Comparison of ENCODE assay signal across 25 cellular contexts in genomic region chr12:56434828-56435227, GRCh38. TPM values are rescaled to one million over a fixed set of nuclear protein-coding genes. Genes with fewer than 3 reads are reported as not detected.
DNase-seq lines count a peak whose midpoint lies in the region; ATAC-seq and TF ChIP-seq lines count a peak whose summit lies in the region.
"Had no signal": no experiment of that assay in that cellular context is flagged by ENCODE, and none has a peak within 500 bp of the region (broad histone marks: within the 10 kb centered on the region; RNA-seq: fewer than 3 reads in every experiment).

No MANE protein-coding gene starts in this region.

- H2BK15ac ChIP-seq in H9 (ENCODE audit: low read depth, low read length): no peak overlapping the region

- H3K9me3 ChIP-seq in H9 (ENCODE audit: control insufficient read depth, low read depth, low read length) (no peaks in the 10 kb centered on the region), ascending aorta (no peaks in the 10 kb centered on the region)
- H3K9me3 ChIP-seq: BLaER1 treated with 17β-estradiol and CSF1 and Interleukin-3, amounts not matched to agents 10 nM and 100 nM; HAP-1 had no signal

- H4K20me1 ChIP-seq in H9 (ENCODE audit: control insufficient read depth, insufficient read depth, insufficient read length): no peaks in the 10 kb centered on the region

- H3K4me3 ChIP-seq in ascending aorta: no peak overlapping the region
- H3K4me3 ChIP-seq: BLaER1 treated with 17β-estradiol and CSF1 and Interleukin-3, amounts not matched to agents 10 nM and 100 nM; GM12878; HAP-1 had no signal

- intact Hi-C loops in activated CD8-positive, alpha-beta T cell treated with anti-CD3 and anti-CD28 coated beads for 36 hours (cut with micrococcal nuclease): no loop called here
- intact Hi-C loops in ascending aorta (cut with DNase I): no loop called here

- no peak overlapping the region for H4K5ac ChIP-seq in H9 (ENCODE audit: insufficient read length, low read depth, low read length)

- no peak overlapping the region for H4K8ac ChIP-seq in H9 (replicated peaks; ENCODE audit: insufficient read length, low read depth, low read length)

- H3K27ac ChIP-seq in H9 (ENCODE audit: insufficient read length, low read depth, low read length): no peak overlapping the region
- no peak overlapping the region for H3K27ac ChIP-seq in ascending aorta
- H3K27ac ChIP-seq: BLaER1 treated with 17β-estradiol and CSF1 and Interleukin-3, amounts not matched to agents 10 nM and 100 nM; HL-60 had no signal

- H4K91ac ChIP-seq in H9 (ENCODE audit: insufficient read length, low read depth, low read length): no peak overlapping the region

- no peaks in the 10 kb centered on the region for H3K36me3 ChIP-seq in ascending aorta

- no peaks in the 10 kb centered on the region for H3K9me3 Mint-ChIP-seq in activated CD8-positive, alpha-beta T cell treated with anti-CD3 and anti-CD28 coated beads, Interleukin-2, amount 10 ng/mL, durations not matched to agents 7 days and 5 days (ENCODE audit: insufficient read depth)
- H3K9me3 Mint-ChIP-seq in activated CD8-positive, alpha-beta T cell treated with anti-CD3 and anti-CD28 coated beads for 36 hours: no peaks in the 10 kb centered on the region
- no peaks in the 10 kb centered on the region for H3K9me3 Mint-ChIP-seq in H9
- no peaks in the 10 kb centered on the region for H3K9me3 Mint-ChIP-seq in neural crest cell
- no peaks in the 10 kb centered on the region for H3K9me3 Mint-ChIP-seq in activated T-cell treated with anti-CD3 and anti-CD28 coated beads, Interleukin-2, amount 50 U/mL, for 72 hours
- H3K9me3 Mint-ChIP-seq: CD8-positive, alpha-beta T cell; HFFc6; IgD-negative memory B cell had no signal

- H3K27ac Mint-ChIP-seq in activated CD8-positive, alpha-beta T cell treated with anti-CD3 and anti-CD28 coated beads, Interleukin-2, amount 10 ng/mL, durations not matched to agents 7 days and 5 days: peak overlapping the region; percentile 9
- H3K27ac Mint-ChIP-seq in activated CD8-positive, alpha-beta T cell treated with anti-CD3 and anti-CD28 coated beads for 36 hours: no peak overlapping the region
- peak overlapping the region in 2 of 3 experiments; percentile 72 to 73; a peak in 3 of 7 replicates for H3K27ac Mint-ChIP-seq in H9
- peak overlapping the region; percentile 47 for H3K27ac Mint-ChIP-seq in neural crest cell (ENCODE audit: unreplicated experiment)
- H3K27ac Mint-ChIP-seq in activated T-cell treated with anti-CD3 and anti-CD28 coated beads, Interleukin-2, amount 50 U/mL, for 72 hours: no peak overlapping the region
- H3K27ac Mint-ChIP-seq: B cell; CD8-positive, alpha-beta T cell; HFFc6; IgD-negative memory B cell had no signal

- H3K14ac ChIP-seq in H9 (ENCODE audit: insufficient read depth, low read length): no peak overlapping the region

- H3K4me2 ChIP-seq in H9 (ENCODE audit: insufficient read depth, insufficient read length, low read length): no peak overlapping the region
- H3K4me2 ChIP-seq: BLaER1 treated with 17β-estradiol and CSF1 and Interleukin-3, amounts not matched to agents 10 nM and 100 nM had no signal

- H2AK5ac ChIP-seq in H9 (ENCODE audit: insufficient read length, low read length): no peak overlapping the region

- no peaks in the 10 kb centered on the region for H3K27me3 Mint-ChIP-seq in activated CD8-positive, alpha-beta T cell treated with anti-CD3 and anti-CD28 coated beads, Interleukin-2, amount 10 ng/mL, durations not matched to agents 7 days and 5 days (ENCODE audit: low read depth)
- H3K27me3 Mint-ChIP-seq in activated CD8-positive, alpha-beta T cell treated with anti-CD3 and anti-CD28 coated beads for 36 hours: no peaks in the 10 kb centered on the region
- H3K27me3 Mint-ChIP-seq in H9 (ENCODE audit: low read depth): no peaks in the 10 kb centered on the region
- no peaks in the 10 kb centered on the region for H3K27me3 Mint-ChIP-seq in neural crest cell (ENCODE audit: low read depth)
- no peaks in the 10 kb centered on the region for H3K27me3 Mint-ChIP-seq in activated T-cell treated with anti-CD3 and anti-CD28 coated beads, Interleukin-2, amount 50 U/mL, for 72 hours (ENCODE audit: low read depth)
- H3K27me3 Mint-ChIP-seq: B cell, IgD-negative memory B cell had no signal

- POLR2A ChIA-PET in activated CD8-positive, alpha-beta T cell treated with anti-CD3 and anti-CD28 coated beads, Interleukin-2, amount 10 ng/mL, durations not matched to agents 7 days and 5 days (lab: Charles Lee): no interaction called here
- POLR2A ChIA-PET in activated CD8-positive, alpha-beta T cell treated with anti-CD3 and anti-CD28 coated beads for 36 hours (lab: Charles Lee): no interaction called here

- no peak overlapping the region for H3K4ac ChIP-seq in H9 (ENCODE audit: low read depth, low read length)

- no peak overlapping the region for H3K9ac ChIP-seq in H9 (ENCODE audit: extremely low read depth, insufficient read length, low read length)
- H3K9ac ChIP-seq: BLaER1 treated with 17β-estradiol and CSF1 and Interleukin-3, amounts not matched to agents 10 nM and 100 nM had no signal

- H3T11ph ChIP-seq in H9 (ENCODE audit: low read length): no peak overlapping the region

- no peak overlapping the region for H2AFZ ChIP-seq in H9 (ENCODE audit: low read length)

- peaks cover 29% of the 10 kb centered on the region for H3K36me3 Mint-ChIP-seq in activated CD8-positive, alpha-beta T cell treated with anti-CD3 and anti-CD28 coated beads, Interleukin-2, amount 10 ng/mL, durations not matched to agents 7 days and 5 days (ENCODE audit: low read depth)
- H3K36me3 Mint-ChIP-seq in activated CD8-positive, alpha-beta T cell treated with anti-CD3 and anti-CD28 coated beads for 36 hours (ENCODE audit: low read depth): peaks cover 19% of the 10 kb centered on the region
- H3K36me3 Mint-ChIP-seq in H9 (ENCODE audit: insufficient read depth in 1 of 3, low read depth in 3 of 3): peaks cover 23 to 45% (median 41%) of the 10 kb centered on the region in 3 experiments; a peak in 6 of 7 replicates
- peaks cover 5% of the 10 kb centered on the region for H3K36me3 Mint-ChIP-seq in neural crest cell (ENCODE audit: low read depth)
- peaks cover 3 to 14% of the 10 kb centered on the region in 2 donors for H3K36me3 Mint-ChIP-seq in activated T-cell treated with anti-CD3 and anti-CD28 coated beads, Interleukin-2, amount 50 U/mL, for 72 hours (ENCODE audit: insufficient read depth in 2 of 2)

- no peaks in the 10 kb centered on the region for H3K23me2 ChIP-seq in H9 (ENCODE audit: insufficient read length, low read depth, low read length, poor library complexity, severe bottlenecking)

- H3K79me1 ChIP-seq in H9 (ENCODE audit: insufficient read depth, low read depth, low read length, poor library complexity, severe bottlenecking): peaks cover 7% of the 10 kb centered on the region

- no peak overlapping the region for H2BK20ac ChIP-seq in H9 (ENCODE audit: low read depth, low read length, poor library complexity, severe bottlenecking)

- no peak overlapping the region for H2BK5ac ChIP-seq in H9 (ENCODE audit: insufficient read length, low read length)

- no peak overlapping the region for H2BK120ac ChIP-seq in H9 (ENCODE audit: low read depth, low read length, poor library complexity, severe bottlenecking)

- H3K56ac ChIP-seq in H9 (ENCODE audit: insufficient read length, low read depth, low read length): no peak overlapping the region

- H3K4me1 ChIP-seq in H9 (ENCODE audit: insufficient read depth, low read length) (no peaks in the 10 kb centered on the region), ascending aorta (no peaks in the 10 kb centered on the region)
- H3K4me1 ChIP-seq: HAP-1 had no signal

- no peak overlapping the region for H3K18ac ChIP-seq in H9 (ENCODE audit: insufficient read length, low read depth, low read length)

- no peak for DNase-seq in activated CD8-positive, alpha-beta T cell treated with anti-CD3 and anti-CD28 coated beads, Interleukin-2, amount 10 ng/mL, durations not matched to agents 7 days and 5 days
- no peak for DNase-seq in activated CD8-positive, alpha-beta T cell treated with anti-CD3 and anti-CD28 coated beads for 36 hours
- DNase-seq in H9: no peak
- DNase-seq in amniotic epithelial cell (ENCODE audit: low read depth): peak; percentile 40
- DNase-seq in neural crest cell (ENCODE audit: low read depth, low spot score): no peak
- no peak for DNase-seq in ascending aorta (ENCODE audit: low spot score in 2 of 2)
- no peak for DNase-seq in activated T-cell treated with anti-CD3 and anti-CD28 coated beads, Interleukin-2, amount 50 U/mL, for 72 hours
- DNase-seq in SKM-1 (lab: John Stamatoyannopoulos, UW; ENCODE audit: unreplicated experiment): no peak
- DNase-seq: 8988T; CD8-positive, alpha-beta T cell; DMS 273 treated with DMSO at 0.1 percent for 48 hours; DMS53; DND-41; EL; GOT3; HFFc6 had no signal

- H3K4me3 Mint-ChIP-seq in activated CD8-positive, alpha-beta T cell treated with anti-CD3 and anti-CD28 coated beads, Interleukin-2, amount 10 ng/mL, durations not matched to agents 7 days and 5 days: no peak overlapping the region
- no peak overlapping the region for H3K4me3 Mint-ChIP-seq in activated CD8-positive, alpha-beta T cell treated with anti-CD3 and anti-CD28 coated beads for 36 hours
- H3K4me3 Mint-ChIP-seq in H9 (no peak overlapping the region), neural crest cell (no peak overlapping the region)
- no peak overlapping the region for H3K4me3 Mint-ChIP-seq in activated T-cell treated with anti-CD3 and anti-CD28 coated beads, Interleukin-2, amount 50 U/mL, for 72 hours
- H3K4me3 Mint-ChIP-seq: B cell; CD8-positive, alpha-beta T cell; HFFc6 had no signal

- TF ChIP-seq CTCF in activated CD8-positive, alpha-beta T cell treated with anti-CD3 and anti-CD28 coated beads for 36 hours (IDR thresholded peaks at IDR 0.05): no peak
- no peak for TF ChIP-seq CTCF in H9 (conservative IDR thresholded peaks at IDR 0.05)
- TF ChIP-seq CTCF in neural crest cell (conservative IDR thresholded peaks at IDR 0.05): no peak
- TF ChIP-seq CTCF in ascending aorta (IDR thresholded peaks at IDR 0.05): no peak

- WGBS in H9 (ENCODE audit: extremely low coverage, insufficient read length, low lambda C conversion rate): no CpG with 5 or more reads among the region's 6 CpGs

- H3K27me3 ChIP-seq in H9 (ENCODE audit: insufficient read depth, low read length) (no peaks in the 10 kb centered on the region), ascending aorta (no peaks in the 10 kb centered on the region)
- H3K27me3 ChIP-seq: BLaER1 treated with 17β-estradiol and CSF1 and Interleukin-3, amounts not matched to agents 10 nM and 100 nM had no signal

- H3K79me2 ChIP-seq in H9 (ENCODE audit: insufficient read depth, low read length): peaks cover 10% of the 10 kb centered on the region; the same call in 1 of the 2 replicates

- peaks cover 1% of the 10 kb centered on the region for H3K4me1 Mint-ChIP-seq in activated CD8-positive, alpha-beta T cell treated with anti-CD3 and anti-CD28 coated beads, Interleukin-2, amount 10 ng/mL, durations not matched to agents 7 days and 5 days (ENCODE audit: low read depth)
- no peaks in the 10 kb centered on the region for H3K4me1 Mint-ChIP-seq in activated CD8-positive, alpha-beta T cell treated with anti-CD3 and anti-CD28 coated beads for 36 hours (ENCODE audit: low read depth)
- H3K4me1 Mint-ChIP-seq in H9: peaks cover 8 to 11% of the 10 kb centered on the region in 2 experiments
- H3K4me1 Mint-ChIP-seq in neural crest cell: peaks cover 7% of the 10 kb centered on the region
- no peaks in the 10 kb centered on the region for H3K4me1 Mint-ChIP-seq in activated T-cell treated with anti-CD3 and anti-CD28 coated beads, Interleukin-2, amount 50 U/mL, for 72 hours (ENCODE audit: low read depth)

- CTCF ChIA-PET in activated CD8-positive, alpha-beta T cell treated with anti-CD3 and anti-CD28 coated beads, Interleukin-2, amount 10 ng/mL, durations not matched to agents 7 days and 5 days (lab: Charles Lee): no interaction called here
- CTCF ChIA-PET in activated CD8-positive, alpha-beta T cell treated with anti-CD3 and anti-CD28 coated beads for 36 hours (lab: Charles Lee): interaction anchor here (1.1 kb wide), 1 partner anchor 10 kb away, joined by 4 read pairs; no protein-coding TSS in a partner anchor

- no peak for ATAC-seq in activated CD8-positive, alpha-beta T cell treated with anti-CD3 and anti-CD28 coated beads, Interleukin-2, amount 10 ng/mL, durations not matched to agents 7 days and 5 days
- no peak for ATAC-seq in activated CD8-positive, alpha-beta T cell treated with anti-CD3 and anti-CD28 coated beads for 36 hours
- ATAC-seq in activated T-cell treated with anti-CD3 and anti-CD28 coated beads, Interleukin-2, amount 50 U/mL, for 72 hours (replicated peaks in 1 of 2): no peak
- ATAC-seq: CD8-positive, alpha-beta T cell; GM12878 had no signal

- H2BK12ac ChIP-seq in H9 (ENCODE audit: insufficient read length, low read depth, low read length): no peak overlapping the region

- H3K23ac ChIP-seq in H9 (ENCODE audit: insufficient read length, low read depth, low read length): no peak overlapping the region

RNA-seq across cellular contexts. Expression of gene TIMELESS, which starts 14.4 kb away (rescaled TPM):
- total RNA-seq in activated CD8-positive, alpha-beta T cell treated with anti-CD3 and anti-CD28 coated beads, Interleukin-2, amount 10 ng/mL, durations not matched to agents 7 days and 5 days: 10 to 100 TPM; 62.7 to 65.7 TPM
- total RNA-seq in activated CD8-positive, alpha-beta T cell treated with anti-CD3 and anti-CD28 coated beads for 36 hours: 10 to 100 TPM; 48.7 to 49.2 TPM
- total RNA-seq in H9 (2021): 64.9 and 68.0 TPM in 2 replicates
- 108 and 110 TPM in 2 replicates for total RNA-seq in neural crest cell
- 2.0 TPM for total RNA-seq in ascending aorta
- 10 to 100 TPM; 44.1 to 61.6 TPM for total RNA-seq in activated T-cell treated with anti-CD3 and anti-CD28 coated beads, Interleukin-2, amount 50 U/mL, for 72 hours

RNA-seq across cellular contexts. Expression of gene MIP, which starts 19.6 kb away (rescaled TPM):
- not detected for total RNA-seq in activated CD8-positive, alpha-beta T cell treated with anti-CD3 and anti-CD28 coated beads, Interleukin-2, amount 10 ng/mL, durations not matched to agents 7 days and 5 days
- total RNA-seq in activated CD8-positive, alpha-beta T cell treated with anti-CD3 and anti-CD28 coated beads for 36 hours: not detected
- total RNA-seq in H9 (2021) (0.17 TPM in 1 of 2 replicates, not detected in the other), neural crest cell (not detected in 2 replicates), ascending aorta (not detected)
- not detected for total RNA-seq in activated T-cell treated with anti-CD3 and anti-CD28 coated beads, Interleukin-2, amount 50 U/mL, for 72 hours
- total RNA-seq: A673; B cell; CD8-positive, alpha-beta T cell; G401; HT1080 had no signal

RNA-seq across cellular contexts. Expression of gene SPRYD4, which starts 33.5 kb away (rescaled TPM):
- 1 to 10 TPM; 2.9 to 3.1 TPM for total RNA-seq in activated CD8-positive, alpha-beta T cell treated with anti-CD3 and anti-CD28 coated beads, Interleukin-2, amount 10 ng/mL, durations not matched to agents 7 days and 5 days
- 1 to 10 TPM; 3.2 to 3.3 TPM for total RNA-seq in activated CD8-positive, alpha-beta T cell treated with anti-CD3 and anti-CD28 coated beads for 36 hours
- total RNA-seq in H9 (2021): 4.2 and 4.9 TPM in 2 replicates
- total RNA-seq in neural crest cell: 4.9 and 5.1 TPM in 2 replicates
- 0.43 TPM for total RNA-seq in ascending aorta
- 1 to 10 TPM; 3.8 to 4.4 TPM for total RNA-seq in activated T-cell treated with anti-CD3 and anti-CD28 coated beads, Interleukin-2, amount 50 U/mL, for 72 hours

RNA-seq across cellular contexts. Expression of gene GLS2, which starts 53.1 kb away (rescaled TPM):
- 1 to 10 TPM in 1 of 2 experiments, under 1 TPM in 1; 0.70 to 1.1 TPM for total RNA-seq in activated CD8-positive, alpha-beta T cell treated with anti-CD3 and anti-CD28 coated beads, Interleukin-2, amount 10 ng/mL, durations not matched to agents 7 days and 5 days
- total RNA-seq in activated CD8-positive, alpha-beta T cell treated with anti-CD3 and anti-CD28 coated beads for 36 hours: 1 to 10 TPM; 5.2 to 7.3 TPM
- total RNA-seq in H9 (2021): 15.9 and 17.0 TPM in 2 replicates
- total RNA-seq in neural crest cell: 0.30 and 0.35 TPM in 2 replicates
- total RNA-seq in ascending aorta: not detected
- 1 to 10 TPM; 4.3 to 7.2 TPM for total RNA-seq in activated T-cell treated with anti-CD3 and anti-CD28 coated beads, Interleukin-2, amount 50 U/mL, for 72 hours
- total RNA-seq: A673, HFFc6, HT1080 had no signal

Comparison
In these comparisons a context has a peak if more than half of its experiments do, and no peak if none do; other contexts are left out.
1. H3K27ac Mint-ChIP-seq: peak in activated CD8-positive, alpha-beta T cell treated with anti-CD3 and anti-CD28 coated beads, Interleukin-2, amount 10 ng/mL, durations not matched to agents 7 days and 5 days (single experiment), H9 (2 of 3) and neural crest cell (single experiment); none in activated CD8-positive, alpha-beta T cell treated with anti-CD3 and anti-CD28 coated beads for 36 hours (single experiment) and activated T-cell treated with anti-CD3 and anti-CD28 coated beads, Interleukin-2, amount 50 U/mL, for 72 hours (single experiment).
2. RNA of gene TIMELESS, which starts 14.4 kb away (total RNA-seq): 108 to 110 TPM in neural crest cell, 64.9 to 68.0 TPM in H9, 62.7 to 65.7 TPM in activated CD8-positive, alpha-beta T cell treated with anti-CD3 and anti-CD28 coated beads, Interleukin-2, amount 10 ng/mL, durations not matched to agents 7 days and 5 days, 44.1 to 61.6 TPM in activated T-cell treated with anti-CD3 and anti-CD28 coated beads, Interleukin-2, amount 50 U/mL, for 72 hours and 48.7 to 49.2 TPM in activated CD8-positive, alpha-beta T cell treated with anti-CD3 and anti-CD28 coated beads for 36 hours; 2.0 TPM in ascending aorta (single experiment); every median in the first group is over 10 times any median in the second.